11 cellular contexts compared by ENCODE assay signal in genomic region chr2:235675678-235676535, GRCh38.
A peak's percentile ranks its signal among the peaks of the same experiment; 100 is the strongest.
DNase-seq lines count a peak whose midpoint lies in the region; ATAC-seq and TF ChIP-seq lines count a peak whose summit lies in the region.
"Had no signal": no experiment of that assay in that cellular context is flagged by ENCODE, and none has a peak within 500 bp of the region (broad histone marks: within the 10 kb centered on the region; RNA-seq: fewer than 3 reads in every experiment).

No MANE protein-coding gene starts in this region.

- peaks cover 0 to 11% (median 7%) of the 10 kb centered on the region in 4 donors for H3K4me1 ChIP-seq in tibial artery

- ATAC-seq in GM18873 (IDR thresholded peaks at IDR 0.05; ENCODE audit: low FRiP score, unreplicated experiment), result no peak

- H3K36me3 ChIP-seq in tibial artery, result no peaks in the 10 kb centered on the region
- H3K36me3 ChIP-seq: thyroid gland had no signal

- TF ChIP-seq CTCF in choroid plexus epithelial cell (conservative IDR thresholded peaks at IDR 0.05; ENCODE audit: low read depth, low read length) (peak; percentile 36), tibial artery (IDR thresholded peaks at IDR 0.05) (no peak)

- intact Hi-C loops in tibial artery (cut with DNase I; ENCODE audit: low total_unique reads), result no loop called here

- no peak overlapping the region for H3K27ac ChIP-seq in tibial artery
- H3K27ac ChIP-seq: thyroid gland had no signal

- H3K9me3 ChIP-seq in tibial artery, result no peaks in the 10 kb centered on the region
- H3K9me3 ChIP-seq: thyroid gland had no signal

- no peaks in the 10 kb centered on the region for H3K27me3 ChIP-seq in tibial artery
- H3K27me3 ChIP-seq: thyroid gland had no signal

- DNase-seq in Caki2 (ENCODE audit: low read depth) (peak; percentile 5), NCI-H2081 treated with DMSO at 0.1 percent for 48 hours (lab: John Stamatoyannopoulos, UW) (peak; percentile 18), choroid plexus epithelial cell (ENCODE audit: low read depth) (peak; percentile 69), non-pigmented ciliary epithelial cell (ENCODE audit: low read depth) (peak; percentile 20), NCI-H446 treated with DMSO at 0.1 percent for 48 hours (lab: John Stamatoyannopoulos, UW) (no peak), tibial artery (no peak), SHP77 treated with DMSO at 0.1 percent for 48 hours (lab: John Stamatoyannopoulos, UW) (no peak)
- DNase-seq: cortex of kidney, midbrain, thyroid gland had no signal

- H3K4me3 ChIP-seq in choroid plexus epithelial cell (ENCODE audit: low read depth, low read length), result no peak overlapping the region
- no peak overlapping the region for H3K4me3 ChIP-seq in tibial artery
- H3K4me3 ChIP-seq: thyroid gland had no signal

- in situ Hi-C loops in Caki2 (cut with HindIII; ENCODE audit: low pct_unique_long_range_greater_than_20kb, low sequenced_read_pairs), result no loop called here

Comparison
In these comparisons a context has a peak if more than half of its experiments do, and no peak if none do; other contexts are left out.
1. DNase-seq: peak in Caki2 (single experiment), NCI-H2081 treated with DMSO at 0.1 percent for 48 hours (single experiment), choroid plexus epithelial cell (single experiment) and non-pigmented ciliary epithelial cell (single experiment); none in NCI-H446 treated with DMSO at 0.1 percent for 48 hours (single experiment), tibial artery (0 of 2) and SHP77 treated with DMSO at 0.1 percent for 48 hours (single experiment).